ENCODE assay signal across 28 cellular contexts in the genomic region with DNA sequence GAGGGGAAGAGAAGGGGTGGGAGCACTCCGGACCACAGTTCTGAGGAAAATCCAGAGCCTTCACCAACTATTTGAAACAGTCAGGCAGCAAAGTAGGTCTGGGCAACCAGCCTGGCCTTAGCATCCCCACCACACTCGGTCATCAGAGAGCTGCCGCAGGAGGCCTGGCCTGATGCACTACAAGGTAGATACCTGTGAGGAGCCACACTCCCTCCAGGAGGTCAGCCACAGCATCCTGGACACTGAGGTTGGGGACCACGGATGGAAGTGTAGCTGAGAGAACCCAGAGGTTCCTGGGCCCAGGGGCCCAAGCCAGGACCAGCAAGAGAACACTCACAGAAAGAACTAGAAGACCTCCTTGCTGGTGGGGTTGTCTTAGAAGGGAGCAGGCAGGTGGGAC.
"Had no signal": no experiment of that assay in that cellular context is flagged by ENCODE, and none has a peak within 500 bp of the region (broad histone marks: within the 10 kb centered on the region; RNA-seq: fewer than 3 reads in every experiment).

No MANE protein-coding gene starts in this region.

- H3K27me3 Mint-ChIP-seq: naive thymus-derived CD4-positive, alpha-beta T cell had no signal

- H3K27me3 ChIP-seq: heart right ventricle, hepatocyte, pancreas, stomach, testis, thyroid gland, transverse colon, upper lobe of right lung had no signal

- H3K27ac ChIP-seq: heart right ventricle, hepatocyte, left ventricle myocardium inferior, pancreas, prostate gland, skin epidermis, stomach, testis, thyroid gland, transverse colon, upper lobe of right lung had no signal

- H3K4me3 ChIP-seq: heart right ventricle, hepatocyte, left ventricle myocardium inferior, lung, mucosa of descending colon, pancreas, prostate gland, skin epidermis, stomach, testis, thyroid gland, transverse colon, upper lobe of right lung had no signal

- H3K4me3 Mint-ChIP-seq: naive thymus-derived CD4-positive, alpha-beta T cell; nephron progenitor cell had no signal

- H3K79me2 ChIP-seq: hepatocyte had no signal

- DNase-seq: heart right ventricle; islet precursor cell; left ventricle myocardium inferior; mesendoderm; midbrain; mucosa of descending colon; naive thymus-derived CD4-positive, alpha-beta T cell; nephron progenitor cell; nucleus accumbens; pancreas; posterior cingulate gyrus; retina; right cardiac atrium; stimulated activated CD4-positive, alpha-beta T cell treated with anti-CD3 and anti-CD28 coated beads, Interleukin-12 subunit alpha, Interleukin-12 subunit beta, amount 100 ng/mL, for 4 hours; stimulated activated CD4-positive, alpha-beta T cell treated with anti-CD3 and anti-CD28 coated beads, Interleukin-15, amount 100 ng/mL, for 24 hours; stimulated activated CD4-positive, alpha-beta T cell treated with anti-CD3 and anti-CD28 coated beads, Interleukin-2, amount 100 ng/mL, for 24 hours; stimulated activated CD4-positive, alpha-beta T cell treated with anti-CD3 and anti-CD28 coated beads, Interleukin-4, amount 100 ng/mL, for 1 hour; stimulated activated naive CD4-positive, alpha-beta T cell; stomach; testis; thyroid gland; transverse colon; upper lobe of right lung had no signal

- H3K4me1 ChIP-seq: heart right ventricle, left ventricle myocardium inferior, pancreas, prostate gland, stomach, testis, thyroid gland, upper lobe of right lung had no signal

- H3K27ac Mint-ChIP-seq: nephron progenitor cell had no signal

- H3K4me2 ChIP-seq: hepatocyte had no signal

- H3K36me3 ChIP-seq: heart right ventricle, left ventricle myocardium inferior, pancreas, prostate gland, stomach, thyroid gland, transverse colon, upper lobe of right lung had no signal

- ATAC-seq: heart right ventricle, mucosa of descending colon, pancreas, right cardiac atrium, sciatic nerve, upper lobe of right lung had no signal

- H3K9me3 ChIP-seq: left ventricle myocardium inferior, mucosa of descending colon, pancreas, prostate gland, stomach, testis, thyroid gland, transverse colon, upper lobe of right lung had no signal

- H2AFZ ChIP-seq: hepatocyte had no signal
